Comparison of ENCODE assay signal across 1 cellular context in the genomic region with DNA sequence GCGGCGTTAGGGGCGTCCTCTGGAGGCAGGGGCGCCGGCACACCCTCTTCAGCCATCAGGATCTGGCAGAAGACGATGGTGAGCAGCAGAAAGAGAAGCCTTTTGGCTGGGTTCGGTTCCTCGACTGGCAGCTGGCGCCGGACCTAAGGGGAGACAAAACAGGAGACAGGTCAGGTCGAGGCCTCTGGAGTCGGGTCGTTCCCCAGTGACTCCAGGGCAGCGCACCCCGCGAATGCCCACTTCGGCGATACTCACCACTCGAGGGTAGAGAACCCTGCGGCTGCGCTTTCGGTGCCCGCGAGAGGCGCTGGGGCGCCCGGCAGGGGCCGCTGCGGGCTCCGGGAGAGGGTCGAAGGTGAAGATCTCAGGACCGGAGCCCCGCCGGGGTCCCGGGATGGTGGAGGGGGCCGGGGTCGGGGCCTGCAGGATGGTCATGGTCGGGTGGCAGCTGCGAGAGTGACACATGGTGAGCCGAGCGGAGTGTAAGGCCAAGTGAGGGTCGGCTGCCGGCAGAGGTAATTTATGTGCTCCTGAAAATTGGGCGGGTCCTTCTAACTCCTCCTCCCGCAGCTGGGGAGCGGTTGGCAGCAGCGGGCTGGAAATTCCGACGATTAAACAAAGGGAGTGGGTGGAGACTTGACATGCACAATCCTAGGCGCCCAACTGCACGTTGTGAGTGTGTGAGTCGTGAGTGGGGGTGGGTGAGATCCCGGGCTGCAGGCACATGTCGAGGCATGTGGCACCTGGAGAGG.
TF ChIP-seq lines count a peak whose summit lies in the region.

A gene with protein sequence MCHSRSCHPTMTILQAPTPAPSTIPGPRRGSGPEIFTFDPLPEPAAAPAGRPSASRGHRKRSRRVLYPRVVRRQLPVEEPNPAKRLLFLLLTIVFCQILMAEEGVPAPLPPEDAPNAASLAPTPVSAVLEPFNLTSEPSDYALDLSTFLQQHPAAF (minus strand): TSS at position 494 of the 752 bp plus-strand sequence. CDS start 29 bp downstream, at position 465.

TF ChIP-seq in HepG2, 621 proteins besides CTCF, POLR2A, EP300 and RAD21 (continued from another document and continues in another):
- TF ChIP-seq, protein P1, sequence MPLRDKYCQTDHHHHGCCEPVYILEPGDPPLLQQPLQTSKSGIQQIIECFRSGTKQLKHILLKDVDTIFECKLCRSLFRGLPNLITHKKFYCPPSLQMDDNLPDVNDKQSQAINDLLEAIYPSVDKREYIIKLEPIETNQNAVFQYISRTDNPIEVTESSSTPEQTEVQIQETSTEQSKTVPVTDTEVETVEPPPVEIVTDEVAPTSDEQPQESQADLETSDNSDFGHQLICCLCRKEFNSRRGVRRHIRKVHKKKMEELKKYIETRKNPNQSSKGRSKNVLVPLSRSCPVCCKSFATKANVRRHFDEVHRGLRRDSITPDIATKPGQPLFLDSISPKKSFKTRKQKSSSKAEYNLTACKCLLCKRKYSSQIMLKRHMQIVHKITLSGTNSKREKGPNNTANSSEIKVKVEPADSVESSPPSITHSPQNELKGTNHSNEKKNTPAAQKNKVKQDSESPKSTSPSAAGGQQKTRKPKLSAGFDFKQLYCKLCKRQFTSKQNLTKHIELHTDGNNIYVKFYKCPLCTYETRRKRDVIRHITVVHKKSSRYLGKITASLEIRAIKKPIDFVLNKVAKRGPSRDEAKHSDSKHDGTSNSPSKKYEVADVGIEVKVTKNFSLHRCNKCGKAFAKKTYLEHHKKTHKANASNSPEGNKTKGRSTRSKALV (CRISPR knock-in tag; IDR thresholded peaks at IDR 0.05): peak; percentile 66
- 0 out of 2 replicates have a peak, but pooled peaks have one; percentile 24 for TF ChIP-seq PHF21A (CRISPR knock-in tag; IDR thresholded peaks at IDR 0.05)
- TF ChIP-seq XRCC5 (optimal IDR thresholded peaks at IDR 0.05; ENCODE audit: low read length): peak; percentile 63
- TF ChIP-seq ATAD3A (CRISPR knock-in tag; IDR thresholded peaks at IDR 0.05): no peak; the same call in 1 of the 2 replicates
- peak; percentile 60 for TF ChIP-seq TBL1XR1 (IDR thresholded peaks at IDR 0.05; ENCODE audit: borderline replicate concordance, low read length, partially characterized antibody)
- TF ChIP-seq ZNF891 (CRISPR knock-in tag; IDR thresholded peaks at IDR 0.05): peak; percentile 86; the same call in 1 of the 2 replicates
- TF ChIP-seq ZNF367 (CRISPR knock-in tag; IDR thresholded peaks at IDR 0.05; ENCODE audit: borderline replicate concordance): peak; percentile 70; the same call in 1 of the 2 replicates
- 0 out of 2 replicates have a peak, but pooled peaks have one; percentile 19 for TF ChIP-seq ZNF75D (CRISPR knock-in tag; IDR thresholded peaks at IDR 0.05; ENCODE audit: borderline replicate concordance)
- TF ChIP-seq, protein P2, sequence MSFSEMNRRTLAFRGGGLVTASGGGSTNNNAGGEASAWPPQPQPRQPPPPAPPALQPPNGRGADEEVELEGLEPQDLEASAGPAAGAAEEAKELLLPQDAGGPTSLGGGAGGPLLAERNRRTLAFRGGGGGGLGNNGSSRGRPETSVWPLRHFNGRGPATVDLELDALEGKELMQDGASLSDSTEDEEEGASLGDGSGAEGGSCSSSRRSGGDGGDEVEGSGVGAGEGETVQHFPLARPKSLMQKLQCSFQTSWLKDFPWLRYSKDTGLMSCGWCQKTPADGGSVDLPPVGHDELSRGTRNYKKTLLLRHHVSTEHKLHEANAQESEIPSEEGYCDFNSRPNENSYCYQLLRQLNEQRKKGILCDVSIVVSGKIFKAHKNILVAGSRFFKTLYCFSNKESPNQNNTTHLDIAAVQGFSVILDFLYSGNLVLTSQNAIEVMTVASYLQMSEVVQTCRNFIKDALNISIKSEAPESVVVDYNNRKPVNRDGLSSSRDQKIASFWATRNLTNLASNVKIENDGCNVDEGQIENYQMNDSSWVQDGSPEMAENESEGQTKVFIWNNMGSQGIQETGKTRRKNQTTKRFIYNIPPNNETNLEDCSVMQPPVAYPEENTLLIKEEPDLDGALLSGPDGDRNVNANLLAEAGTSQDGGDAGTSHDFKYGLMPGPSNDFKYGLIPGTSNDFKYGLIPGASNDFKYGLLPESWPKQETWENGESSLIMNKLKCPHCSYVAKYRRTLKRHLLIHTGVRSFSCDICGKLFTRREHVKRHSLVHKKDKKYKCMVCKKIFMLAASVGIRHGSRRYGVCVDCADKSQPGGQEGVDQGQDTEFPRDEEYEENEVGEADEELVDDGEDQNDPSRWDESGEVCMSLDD (CRISPR knock-in tag; IDR thresholded peaks at IDR 0.05; ENCODE audit: borderline replicate concordance): no peak; the same call in 1 of the 2 replicates
- TF ChIP-seq U2AF1 (optimal IDR thresholded peaks at IDR 0.05; ENCODE audit: low read depth, low read length): peak; percentile 93
- peak; percentile 83; the same call in 1 of the 2 replicates for TF ChIP-seq ZMAT3 (CRISPR knock-in tag; conservative IDR thresholded peaks at IDR 0.05)
- TF ChIP-seq, protein P3, sequence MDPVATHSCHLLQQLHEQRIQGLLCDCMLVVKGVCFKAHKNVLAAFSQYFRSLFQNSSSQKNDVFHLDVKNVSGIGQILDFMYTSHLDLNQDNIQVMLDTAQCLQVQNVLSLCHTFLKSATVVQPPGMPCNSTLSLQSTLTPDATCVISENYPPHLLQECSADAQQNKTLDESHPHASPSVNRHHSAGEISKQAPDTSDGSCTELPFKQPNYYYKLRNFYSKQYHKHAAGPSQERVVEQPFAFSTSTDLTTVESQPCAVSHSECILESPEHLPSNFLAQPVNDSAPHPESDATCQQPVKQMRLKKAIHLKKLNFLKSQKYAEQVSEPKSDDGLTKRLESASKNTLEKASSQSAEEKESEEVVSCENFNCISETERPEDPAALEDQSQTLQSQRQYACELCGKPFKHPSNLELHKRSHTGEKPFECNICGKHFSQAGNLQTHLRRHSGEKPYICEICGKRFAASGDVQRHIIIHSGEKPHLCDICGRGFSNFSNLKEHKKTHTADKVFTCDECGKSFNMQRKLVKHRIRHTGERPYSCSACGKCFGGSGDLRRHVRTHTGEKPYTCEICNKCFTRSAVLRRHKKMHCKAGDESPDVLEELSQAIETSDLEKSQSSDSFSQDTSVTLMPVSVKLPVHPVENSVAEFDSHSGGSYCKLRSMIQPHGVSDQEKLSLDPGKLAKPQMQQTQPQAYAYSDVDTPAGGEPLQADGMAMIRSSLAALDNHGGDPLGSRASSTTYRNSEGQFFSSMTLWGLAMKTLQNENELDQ (CRISPR knock-in tag; IDR thresholded peaks at IDR 0.05; ENCODE audit: borderline replicate concordance): 0 out of 2 replicates have a peak, but pooled peaks have one; percentile 57
- no peak for TF ChIP-seq ZBTB1 (CRISPR knock-in tag; IDR thresholded peaks at IDR 0.05; ENCODE audit: borderline replicate concordance)
- TF ChIP-seq MED13 (CRISPR knock-in tag; IDR thresholded peaks at IDR 0.05): peak; percentile 92; the same call in 1 of the 2 replicates
- TF ChIP-seq ARNT (IDR thresholded peaks at IDR 0.05): no peak
- TF ChIP-seq ZFP37 (CRISPR knock-in tag; IDR thresholded peaks at IDR 0.05; ENCODE audit: borderline replicate concordance): no peak; the same call in 1 of the 2 replicates
- TF ChIP-seq, protein P4, sequence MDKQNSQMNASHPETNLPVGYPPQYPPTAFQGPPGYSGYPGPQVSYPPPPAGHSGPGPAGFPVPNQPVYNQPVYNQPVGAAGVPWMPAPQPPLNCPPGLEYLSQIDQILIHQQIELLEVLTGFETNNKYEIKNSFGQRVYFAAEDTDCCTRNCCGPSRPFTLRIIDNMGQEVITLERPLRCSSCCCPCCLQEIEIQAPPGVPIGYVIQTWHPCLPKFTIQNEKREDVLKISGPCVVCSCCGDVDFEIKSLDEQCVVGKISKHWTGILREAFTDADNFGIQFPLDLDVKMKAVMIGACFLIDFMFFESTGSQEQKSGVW (CRISPR knock-in tag; IDR thresholded peaks at IDR 0.05; ENCODE audit: borderline replicate concordance): peak; percentile 45; the same call in 1 of the 2 replicates
- TF ChIP-seq, protein P5, sequence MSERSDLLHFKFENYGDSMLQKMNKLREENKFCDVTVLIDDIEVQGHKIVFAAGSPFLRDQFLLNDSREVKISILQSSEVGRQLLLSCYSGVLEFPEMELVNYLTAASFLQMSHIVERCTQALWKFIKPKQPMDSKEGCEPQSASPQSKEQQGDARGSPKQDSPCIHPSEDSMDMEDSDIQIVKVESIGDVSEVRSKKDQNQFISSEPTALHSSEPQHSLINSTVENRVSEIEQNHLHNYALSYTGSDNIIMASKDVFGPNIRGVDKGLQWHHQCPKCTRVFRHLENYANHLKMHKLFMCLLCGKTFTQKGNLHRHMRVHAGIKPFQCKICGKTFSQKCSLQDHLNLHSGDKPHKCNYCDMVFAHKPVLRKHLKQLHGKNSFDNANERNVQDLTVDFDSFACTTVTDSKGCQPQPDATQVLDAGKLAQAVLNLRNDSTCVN (CRISPR knock-in tag; IDR thresholded peaks at IDR 0.05; ENCODE audit: borderline replicate concordance): no peak
- TF ChIP-seq, protein P6, sequence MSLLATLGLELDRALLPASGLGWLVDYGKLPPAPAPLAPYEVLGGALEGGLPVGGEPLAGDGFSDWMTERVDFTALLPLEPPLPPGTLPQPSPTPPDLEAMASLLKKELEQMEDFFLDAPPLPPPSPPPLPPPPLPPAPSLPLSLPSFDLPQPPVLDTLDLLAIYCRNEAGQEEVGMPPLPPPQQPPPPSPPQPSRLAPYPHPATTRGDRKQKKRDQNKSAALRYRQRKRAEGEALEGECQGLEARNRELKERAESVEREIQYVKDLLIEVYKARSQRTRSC (CRISPR knock-in tag; IDR thresholded peaks at IDR 0.05; ENCODE audit: low read depth): no peak; the same call in 1 of the 2 replicates
- TF ChIP-seq KDM5A (IDR thresholded peaks at IDR 0.05; ENCODE audit: borderline replicate concordance, low read length): no peak; the same call in 1 of the 2 replicates
- TF ChIP-seq NFATC3 (CRISPR knock-in tag; IDR thresholded peaks at IDR 0.05): no peak
- TF ChIP-seq THYN1 (CRISPR knock-in tag; IDR thresholded peaks at IDR 0.05; ENCODE audit: borderline replicate concordance, low read depth): no peak
- no peak for TF ChIP-seq ZFYVE20 (CRISPR knock-in tag; IDR thresholded peaks at IDR 0.05; ENCODE audit: borderline replicate concordance, low read depth)
- TF ChIP-seq, protein P7, sequence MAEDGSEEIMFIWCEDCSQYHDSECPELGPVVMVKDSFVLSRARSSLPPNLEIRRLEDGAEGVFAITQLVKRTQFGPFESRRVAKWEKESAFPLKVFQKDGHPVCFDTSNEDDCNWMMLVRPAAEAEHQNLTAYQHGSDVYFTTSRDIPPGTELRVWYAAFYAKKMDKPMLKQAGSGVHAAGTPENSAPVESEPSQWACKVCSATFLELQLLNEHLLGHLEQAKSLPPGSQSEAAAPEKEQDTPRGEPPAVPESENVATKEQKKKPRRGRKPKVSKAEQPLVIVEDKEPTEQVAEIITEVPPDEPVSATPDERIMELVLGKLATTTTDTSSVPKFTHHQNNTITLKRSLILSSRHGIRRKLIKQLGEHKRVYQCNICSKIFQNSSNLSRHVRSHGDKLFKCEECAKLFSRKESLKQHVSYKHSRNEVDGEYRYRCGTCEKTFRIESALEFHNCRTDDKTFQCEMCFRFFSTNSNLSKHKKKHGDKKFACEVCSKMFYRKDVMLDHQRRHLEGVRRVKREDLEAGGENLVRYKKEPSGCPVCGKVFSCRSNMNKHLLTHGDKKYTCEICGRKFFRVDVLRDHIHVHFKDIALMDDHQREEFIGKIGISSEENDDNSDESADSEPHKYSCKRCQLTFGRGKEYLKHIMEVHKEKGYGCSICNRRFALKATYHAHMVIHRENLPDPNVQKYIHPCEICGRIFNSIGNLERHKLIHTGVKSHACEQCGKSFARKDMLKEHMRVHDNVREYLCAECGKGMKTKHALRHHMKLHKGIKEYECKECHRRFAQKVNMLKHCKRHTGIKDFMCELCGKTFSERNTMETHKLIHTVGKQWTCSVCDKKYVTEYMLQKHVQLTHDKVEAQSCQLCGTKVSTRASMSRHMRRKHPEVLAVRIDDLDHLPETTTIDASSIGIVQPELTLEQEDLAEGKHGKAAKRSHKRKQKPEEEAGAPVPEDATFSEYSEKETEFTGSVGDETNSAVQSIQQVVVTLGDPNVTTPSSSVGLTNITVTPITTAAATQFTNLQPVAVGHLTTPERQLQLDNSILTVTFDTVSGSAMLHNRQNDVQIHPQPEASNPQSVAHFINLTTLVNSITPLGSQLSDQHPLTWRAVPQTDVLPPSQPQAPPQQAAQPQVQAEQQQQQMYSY (CRISPR knock-in tag; IDR thresholded peaks at IDR 0.05): peak; percentile 46; the same call in 1 of the 2 replicates
- TF ChIP-seq, protein P8, sequence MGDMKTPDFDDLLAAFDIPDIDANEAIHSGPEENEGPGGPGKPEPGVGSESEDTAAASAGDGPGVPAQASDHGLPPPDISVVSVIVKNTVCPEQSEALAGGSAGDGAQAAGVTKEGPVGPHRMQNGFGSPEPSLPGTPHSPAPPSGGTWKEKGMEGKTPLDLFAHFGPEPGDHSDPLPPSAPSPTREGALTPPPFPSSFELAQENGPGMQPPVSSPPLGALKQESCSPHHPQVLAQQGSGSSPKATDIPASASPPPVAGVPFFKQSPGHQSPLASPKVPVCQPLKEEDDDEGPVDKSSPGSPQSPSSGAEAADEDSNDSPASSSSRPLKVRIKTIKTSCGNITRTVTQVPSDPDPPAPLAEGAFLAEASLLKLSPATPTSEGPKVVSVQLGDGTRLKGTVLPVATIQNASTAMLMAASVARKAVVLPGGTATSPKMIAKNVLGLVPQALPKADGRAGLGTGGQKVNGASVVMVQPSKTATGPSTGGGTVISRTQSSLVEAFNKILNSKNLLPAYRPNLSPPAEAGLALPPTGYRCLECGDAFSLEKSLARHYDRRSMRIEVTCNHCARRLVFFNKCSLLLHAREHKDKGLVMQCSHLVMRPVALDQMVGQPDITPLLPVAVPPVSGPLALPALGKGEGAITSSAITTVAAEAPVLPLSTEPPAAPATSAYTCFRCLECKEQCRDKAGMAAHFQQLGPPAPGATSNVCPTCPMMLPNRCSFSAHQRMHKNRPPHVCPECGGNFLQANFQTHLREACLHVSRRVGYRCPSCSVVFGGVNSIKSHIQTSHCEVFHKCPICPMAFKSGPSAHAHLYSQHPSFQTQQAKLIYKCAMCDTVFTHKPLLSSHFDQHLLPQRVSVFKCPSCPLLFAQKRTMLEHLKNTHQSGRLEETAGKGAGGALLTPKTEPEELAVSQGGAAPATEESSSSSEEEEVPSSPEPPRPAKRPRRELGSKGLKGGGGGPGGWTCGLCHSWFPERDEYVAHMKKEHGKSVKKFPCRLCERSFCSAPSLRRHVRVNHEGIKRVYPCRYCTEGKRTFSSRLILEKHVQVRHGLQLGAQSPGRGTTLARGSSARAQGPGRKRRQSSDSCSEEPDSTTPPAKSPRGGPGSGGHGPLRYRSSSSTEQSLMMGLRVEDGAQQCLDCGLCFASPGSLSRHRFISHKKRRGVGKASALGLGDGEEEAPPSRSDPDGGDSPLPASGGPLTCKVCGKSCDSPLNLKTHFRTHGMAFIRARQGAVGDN (CRISPR knock-in tag; IDR thresholded peaks at IDR 0.05): peak; percentile 94; the same call in 1 of the 2 replicates
- peak; percentile 90; the same call in 1 of the 2 replicates for TF ChIP-seq POLR2AphosphoS2 (IDR thresholded peaks at IDR 0.05; ENCODE audit: low read depth, low read length)
- TF ChIP-seq ZNF343 (CRISPR knock-in tag; IDR thresholded peaks at IDR 0.05): no peak
- no peak for TF ChIP-seq ARID2 (CRISPR knock-in tag; IDR thresholded peaks at IDR 0.05; ENCODE audit: borderline replicate concordance)
- 0 out of 2 replicates have a peak, but pooled peaks have one; percentile 2 for TF ChIP-seq KAT2B (IDR thresholded peaks at IDR 0.05; ENCODE audit: borderline replicate concordance, low read depth, low read length)
- no peak for TF ChIP-seq ZNF674 (CRISPR knock-in tag; IDR thresholded peaks at IDR 0.05; ENCODE audit: low read depth)
- TF ChIP-seq ZNF841 (CRISPR knock-in tag; IDR thresholded peaks at IDR 0.05; ENCODE audit: borderline replicate concordance): no peak; the same call in 1 of the 2 replicates
- TF ChIP-seq ZNF790 (CRISPR knock-in tag; IDR thresholded peaks at IDR 0.05; ENCODE audit: borderline replicate concordance): no peak
